Comparison of ENCODE assay signal across 8 cellular contexts in the genomic region with DNA sequence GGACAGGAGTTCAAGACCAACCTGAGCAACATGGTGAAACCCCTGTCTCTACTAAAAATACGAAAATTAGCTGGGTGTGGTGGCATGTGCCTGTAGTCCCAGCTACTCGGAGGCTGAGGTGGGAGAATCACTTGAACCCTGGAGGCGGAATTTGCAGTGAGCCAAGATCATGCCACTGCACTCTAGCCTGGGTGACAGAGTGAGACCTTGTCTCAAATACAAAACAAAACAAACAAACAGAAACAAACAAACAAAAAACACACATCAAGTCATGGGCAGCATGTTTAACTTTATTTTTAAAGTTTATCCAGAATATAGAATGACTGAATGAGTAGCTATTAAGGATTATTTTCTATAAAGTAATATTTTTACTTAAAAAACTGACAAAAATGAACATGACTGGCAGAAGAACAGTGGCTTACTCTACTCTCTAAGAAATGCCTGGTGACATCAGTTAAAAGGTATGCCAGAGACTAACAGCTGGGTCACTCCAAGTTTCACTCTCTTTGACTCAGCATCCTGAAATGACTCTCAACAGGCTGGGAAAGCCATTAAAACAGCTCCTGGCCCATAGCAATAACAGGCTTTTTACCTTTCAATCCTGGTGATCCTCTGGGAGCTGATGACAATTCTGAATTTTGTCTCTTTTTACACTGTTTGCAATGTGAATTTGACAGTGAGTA.
DNase-seq lines count a peak whose midpoint lies in the region; ATAC-seq, FAIRE-seq and TF ChIP-seq lines count a peak whose summit lies in the region.

No MANE protein-coding gene starts in this region.

- no peaks in the 10 kb centered on the region for H3K27me3 Mint-ChIP-seq in naive thymus-derived CD4-positive, alpha-beta T cell

- H3K36me3 Mint-ChIP-seq in naive thymus-derived CD4-positive, alpha-beta T cell, result no peaks in the 10 kb centered on the region

- no peak overlapping the region for H3K4me3 Mint-ChIP-seq in naive thymus-derived CD4-positive, alpha-beta T cell

- peak; percentile 82 for DNase-seq in ACHN
- DNase-seq in RCC 7860 (ENCODE audit: low spot score), result peak; percentile 79
- peak; percentile 61 for DNase-seq in glomerular endothelial cell (ENCODE audit: extremely low read depth, low read depth, low spot score)
- no peak for DNase-seq in spleen
- no peak for DNase-seq in naive thymus-derived CD4-positive, alpha-beta T cell
- no peak for DNase-seq in SKM-1 treated with dmso at 0.1 percent for 144 hours (lab: John Stamatoyannopoulos, UW; ENCODE audit: unreplicated experiment)

- intact Hi-C loops in spleen (cut with DNase I; ENCODE audit: low total_unique reads), result no loop called here
- intact Hi-C loops in naive thymus-derived CD4-positive, alpha-beta T cell (cut with micrococcal nuclease), result no loop called here

- peak overlapping the region in 5 of 8 donors; percentile 10 to 84 (median 68) for H3K27ac ChIP-seq in spleen
- no peak overlapping the region for H3K27ac ChIP-seq in naive thymus-derived CD4-positive, alpha-beta T cell (ENCODE audit: low read depth, low read length)

- WGBS in spleen, 5 donors, result 66 to 88% (median 82%) methylated on average over 3 of the region's 3 CpGs

- no peak overlapping the region for H3K27ac Mint-ChIP-seq in naive thymus-derived CD4-positive, alpha-beta T cell

- peak; percentile 92 for FAIRE-seq in RCC 7860 (lab: Jason Lieb, UNC)

- POLR2A ChIA-PET in naive thymus-derived CD4-positive, alpha-beta T cell (lab: Charles Lee), result no interaction called here

- H3K4me1 Mint-ChIP-seq in naive thymus-derived CD4-positive, alpha-beta T cell, result peaks cover 0 to 6% (median 4%) of the 10 kb centered on the region in 7 donors

- H3K27me3 ChIP-seq in spleen (replicated peaks in 1 of 7), result no peaks in the 10 kb centered on the region
- no peaks in the 10 kb centered on the region for H3K27me3 ChIP-seq in naive thymus-derived CD4-positive, alpha-beta T cell (ENCODE audit: control insufficient read depth in 2 of 2, insufficient read depth in 2 of 2, low read length in 2 of 2)

- peaks cover 0 to 2% (median 0%) of the 10 kb centered on the region in 11 donors for H3K9me3 Mint-ChIP-seq in naive thymus-derived CD4-positive, alpha-beta T cell

- no peak overlapping the region for H3K4me3 ChIP-seq in spleen
- no peak overlapping the region for H3K4me3 ChIP-seq in naive thymus-derived CD4-positive, alpha-beta T cell (ENCODE audit: low read length)

- CTCF ChIA-PET in naive thymus-derived CD4-positive, alpha-beta T cell (lab: Charles Lee), result no interaction called here

- no peaks in the 10 kb centered on the region for H3K9me3 ChIP-seq in spleen
- H3K9me3 ChIP-seq in naive thymus-derived CD4-positive, alpha-beta T cell (ENCODE audit: control insufficient read depth in 2 of 3, low read length in 3 of 3), result no peaks in the 10 kb centered on the region

- peak; percentile 94 for ATAC-seq in GM18873 (IDR thresholded peaks at IDR 0.05; ENCODE audit: low FRiP score, unreplicated experiment)
- ATAC-seq in HG03066 (IDR thresholded peaks at IDR 0.05; ENCODE audit: low read depth, unreplicated experiment), result peak; percentile 76
- no peak for ATAC-seq in naive thymus-derived CD4-positive, alpha-beta T cell

- no peak for TF ChIP-seq POLR2A in spleen (IDR thresholded peaks at IDR 0.05)

- H3K4me1 ChIP-seq in spleen, result peaks cover 0 to 52% (median 17%) of the 10 kb centered on the region in 6 donors
- H3K4me1 ChIP-seq in naive thymus-derived CD4-positive, alpha-beta T cell (ENCODE audit: control insufficient read depth in 2 of 2, insufficient read depth in 2 of 2, low read length in 2 of 2), result no peaks in the 10 kb centered on the region

- in situ Hi-C loops in ACHN (cut with HindIII; ENCODE audit: low pct_ligation_motif_present, low pct_unique_long_range_greater_than_20kb, low sequenced_read_pairs), result no loop called here

- TF ChIP-seq CTCF in spleen (IDR thresholded peaks at IDR 0.05 in 8 of 11, conservative IDR thresholded peaks at IDR 0.05 in 3 of 11), result no peak

- no peaks in the 10 kb centered on the region for H3K36me3 ChIP-seq in spleen
- no peaks in the 10 kb centered on the region for H3K36me3 ChIP-seq in naive thymus-derived CD4-positive, alpha-beta T cell (ENCODE audit: control insufficient read depth in 2 of 3, insufficient read depth in 3 of 3, low read length in 3 of 3)

Comparison
In these comparisons a context has a peak if more than half of its experiments do, and no peak if none do; other contexts are left out.
1. DNase-seq: peak in ACHN (single experiment), RCC 7860 (single experiment) and glomerular endothelial cell (single experiment); none in spleen (single experiment), naive thymus-derived CD4-positive, alpha-beta T cell (0 of 9) and SKM-1 treated with dmso at 0.1 percent for 144 hours (single experiment).